8 cellular contexts compared by ENCODE assay signal in genomic region chr6:96911171-96911570, GRCh38. TPM values are rescaled to one million over a fixed set of nuclear protein-coding genes. Genes with fewer than 3 reads are reported as not detected.
"Had no signal": no experiment of that assay in that cellular context is flagged by ENCODE, and none has a peak within 500 bp of the region (broad histone marks: within the 10 kb centered on the region; RNA-seq: fewer than 3 reads in every experiment).

No MANE protein-coding gene starts in this region.

- H3K9me3 ChIP-seq: HAP-1 had no signal

- H3K4me1 ChIP-seq: HAP-1 had no signal

- H3K4me3 ChIP-seq: HAP-1, K562 had no signal

- DNase-seq: GOT3, H7, IMR-90, KG1 had no signal

- FAIRE-seq: HTR-8/SVneo, K562 had no signal

- ATAC-seq: HCT116, K562 had no signal

- H3K36me3 ChIP-seq: HAP-1 had no signal

RNA-seq across cellular contexts. Expression of gene KLHL32, which starts 13.4 kb away (rescaled TPM):
- total RNA-seq: IMR-90 had no signal
